9 cellular contexts compared by ENCODE assay signal in genomic region chr12:54036620-54037359, GRCh38. TPM values are rescaled to one million over a fixed set of nuclear protein-coding genes. Genes with fewer than 3 reads are reported as not detected.
DNase-seq lines count a peak whose midpoint lies in the region; ATAC-seq and TF ChIP-seq lines count a peak whose summit lies in the region.
"Had no signal": no experiment of that assay in that cellular context is flagged by ENCODE, and none has a peak within 500 bp of the region (broad histone marks: within the 10 kb centered on the region; RNA-seq: fewer than 3 reads in every experiment).

No MANE protein-coding gene starts in this region.

- ATAC-seq in GM21786 (IDR thresholded peaks at IDR 0.05; ENCODE audit: unreplicated experiment) (peak; percentile 47), Panc1 (peak; percentile 78), GM18502 (IDR thresholded peaks at IDR 0.05; ENCODE audit: poor library complexity, unreplicated experiment) (no peak), mucosa of descending colon (no peak), GM18873 (IDR thresholded peaks at IDR 0.05; ENCODE audit: low FRiP score, unreplicated experiment) (no peak)

- H3K9me3 ChIP-seq in BLaER1 treated with 17β-estradiol and CSF1 and Interleukin-3, amounts not matched to agents 10 nM and 100 nM (replicated peaks in 1 of 11) = peaks cover 18 to 47% (median 29%) of the 10 kb centered on the region in 11 experiments
- no peaks in the 10 kb centered on the region for H3K9me3 ChIP-seq in Panc1 (ENCODE audit: control insufficient read depth, insufficient read depth, low read depth, low read length)
- H3K9me3 ChIP-seq in mucosa of descending colon = no peaks in the 10 kb centered on the region
- H3K9me3 ChIP-seq: prostate gland had no signal

- no TSS peak for BruUV-seq in Panc1 (replicated peaks; lab: Mats Ljungman, UMichigan)

- H3K27ac ChIP-seq in BLaER1 treated with 17β-estradiol and CSF1 and Interleukin-3, amounts not matched to agents 10 nM and 100 nM = no peak overlapping the region
- H3K27ac ChIP-seq in Panc1 (ENCODE audit: low read length) = peak overlapping the region; percentile 81
- H3K27ac ChIP-seq: prostate gland had no signal

- peaks cover 0 to 78% (median 45%) of the 10 kb centered on the region in 11 experiments; a peak in 17 of 22 replicates for H4K20me1 ChIP-seq in BLaER1 treated with 17β-estradiol and CSF1 and Interleukin-3, amounts not matched to agents 10 nM and 100 nM

- H3K4me3 Mint-ChIP-seq in activated T-helper 2 cell treated with anti-CD3 and anti-CD28 coated beads, Interferon-gamma antibody, Interleukin-2, Interleukin-4, amounts not matched to agents 10 μg/mL and 5 μg/mL and 100 μg/mL, durations not matched to agents 14 hours and 24 hours and 36 hours (ENCODE audit: low read depth) = no peak overlapping the region

- H3K27me3 ChIP-seq in BLaER1 treated with 17β-estradiol and CSF1 and Interleukin-3, amounts not matched to agents 10 nM and 100 nM = peaks cover 100% of the 10 kb centered on the region in 11 experiments
- H3K27me3 ChIP-seq in Panc1 (ENCODE audit: control insufficient read depth, insufficient read depth, low read length) = no peaks in the 10 kb centered on the region

- peaks cover 7% of the 10 kb centered on the region for H3K4me1 Mint-ChIP-seq in activated T-helper 2 cell treated with anti-CD3 and anti-CD28 coated beads, Interferon-gamma antibody, Interleukin-2, Interleukin-4, amounts not matched to agents 10 μg/mL and 5 μg/mL and 100 μg/mL, durations not matched to agents 14 hours and 24 hours and 36 hours (ENCODE audit: low read depth)

- H3K36me3 ChIP-seq in BLaER1 treated with 17β-estradiol and CSF1 and Interleukin-3, amounts not matched to agents 10 nM and 100 nM = no peaks in the 10 kb centered on the region
- H3K36me3 ChIP-seq in Panc1 (ENCODE audit: control insufficient read depth, insufficient read depth, low read length) (no peaks in the 10 kb centered on the region), mucosa of descending colon (ENCODE audit: low read depth) (no peaks in the 10 kb centered on the region)
- H3K36me3 ChIP-seq: prostate gland had no signal

- peaks cover 0 to 10% (median 8%) of the 10 kb centered on the region in 10 experiments; a peak in 8 of 20 replicates for H3K4me1 ChIP-seq in BLaER1 treated with 17β-estradiol and CSF1 and Interleukin-3, amounts not matched to agents 10 nM and 100 nM
- peaks cover 95% of the 10 kb centered on the region for H3K4me1 ChIP-seq in Panc1 (ENCODE audit: control insufficient read depth, insufficient read depth, low read length)
- H3K4me1 ChIP-seq in mucosa of descending colon (ENCODE audit: low read depth) = peaks cover 8% of the 10 kb centered on the region

- no peak overlapping the region for H3K9ac ChIP-seq in BLaER1 treated with 17β-estradiol and CSF1 and Interleukin-3, amounts not matched to agents 10 nM and 100 nM

- H3K4me2 ChIP-seq in BLaER1 treated with 17β-estradiol and CSF1 and Interleukin-3, amounts not matched to agents 10 nM and 100 nM = peak overlapping the region in 6 of 11 experiments; percentile 7 to 48 (median 30); a peak in 6 of 22 replicates

- in situ Hi-C loops in Panc1 (cut with HindIII; ENCODE audit: low pct_unique_long_range_greater_than_20kb, low sequenced_read_pairs) = no loop called here

- intact Hi-C loops in Panc1 (cut with micrococcal nuclease; ENCODE audit: unreplicated experiment) (no loop called here), mucosa of descending colon (cut with DNase I, micrococcal nuclease) (no loop called here)
- intact Hi-C loops in activated T-helper 2 cell treated with anti-CD3 and anti-CD28 coated beads, Interferon-gamma antibody, Interleukin-2, Interleukin-4, amounts not matched to agents 10 μg/mL and 5 μg/mL and 100 μg/mL, durations not matched to agents 14 hours and 24 hours and 36 hours (cut with micrococcal nuclease) = no loop called here

- H3K27me3 Mint-ChIP-seq in activated T-helper 2 cell treated with anti-CD3 and anti-CD28 coated beads, Interferon-gamma antibody, Interleukin-2, Interleukin-4, amounts not matched to agents 10 μg/mL and 5 μg/mL and 100 μg/mL, durations not matched to agents 14 hours and 24 hours and 36 hours (ENCODE audit: low read depth) = peaks cover 82% of the 10 kb centered on the region

- H3K27ac Mint-ChIP-seq in activated T-helper 2 cell treated with anti-CD3 and anti-CD28 coated beads, Interferon-gamma antibody, Interleukin-2, Interleukin-4, amounts not matched to agents 10 μg/mL and 5 μg/mL and 100 μg/mL, durations not matched to agents 14 hours and 24 hours and 36 hours = no peak overlapping the region

- CTCF ChIA-PET in Panc1 (lab: Charles Lee) = interaction anchor here (0.6 to 1.0 kb wide), 3 partner anchors 9 to 281 kb away, joined by 3 to 4 read pairs (median 3); partner anchors contain the start of gene HOXC6

- DNase-seq in Panc1 (ENCODE audit: low read depth, low spot score) = no peak
- peak; percentile 70 for DNase-seq in kidney glomerular epithelial cell (lab: John Stamatoyannopoulos, UW)
- no peak for DNase-seq in mucosa of descending colon
- DNase-seq in activated T-helper 2 cell treated with anti-CD3 and anti-CD28 coated beads, Interferon-gamma antibody, Interleukin-2, Interleukin-4, amounts not matched to agents 10 μg/mL and 5 μg/mL and 100 μg/mL, durations not matched to agents 14 hours and 24 hours and 36 hours (ENCODE audit: low spot score) = no peak

- TF ChIP-seq CTCF in Panc1 (IDR thresholded peaks at IDR 0.05) (no peak; the same call in 1 of the 2 replicates), mucosa of descending colon (IDR thresholded peaks at IDR 0.05) (no peak)

- no peak overlapping the region for H3K4me3 ChIP-seq in BLaER1 treated with 17β-estradiol and CSF1 and Interleukin-3, amounts not matched to agents 10 nM and 100 nM
- H3K4me3 ChIP-seq in Panc1 (ENCODE audit: low read depth in 2 of 2, low read length in 2 of 2) (no peak overlapping the region), mucosa of descending colon (no peak overlapping the region)
- H3K4me3 ChIP-seq: prostate gland had no signal

- H3K36me3 Mint-ChIP-seq in activated T-helper 2 cell treated with anti-CD3 and anti-CD28 coated beads, Interferon-gamma antibody, Interleukin-2, Interleukin-4, amounts not matched to agents 10 μg/mL and 5 μg/mL and 100 μg/mL, durations not matched to agents 14 hours and 24 hours and 36 hours (ENCODE audit: low read depth) = no peaks in the 10 kb centered on the region

- POLR2A ChIA-PET in Panc1 (lab: Charles Lee) = no interaction called here

- no peaks in the 10 kb centered on the region for H3K9me3 Mint-ChIP-seq in activated T-helper 2 cell treated with anti-CD3 and anti-CD28 coated beads, Interferon-gamma antibody, Interleukin-2, Interleukin-4, amounts not matched to agents 10 μg/mL and 5 μg/mL and 100 μg/mL, durations not matched to agents 14 hours and 24 hours and 36 hours

RNA-seq across cellular contexts. Expression of gene HOXC5, which starts 3.9 kb away (rescaled TPM):
- total RNA-seq in Panc1 (2021; ENCODE audit: unreplicated experiment) = 5.0 TPM
- 0.76 TPM for polyA plus RNA-seq in Panc1 (2012; ENCODE audit: insufficient read length)
- not detected for total RNA-seq in mucosa of descending colon
- total RNA-seq in activated T-helper 2 cell treated with anti-CD3 and anti-CD28 coated beads, Interferon-gamma antibody, Interleukin-2, Interleukin-4, amounts not matched to agents 10 μg/mL and 5 μg/mL and 100 μg/mL, durations not matched to agents 14 hours and 24 hours and 36 hours = not detected in 2 replicates

RNA-seq across cellular contexts. Expression of gene HOXC6, which starts 8.6 kb away (rescaled TPM):
- total RNA-seq in Panc1 (2021; ENCODE audit: unreplicated experiment) = 52.2 TPM
- polyA plus RNA-seq in Panc1 (2012; ENCODE audit: insufficient read length) = 46.1 TPM
- under 1 TPM in 2 of 3 donors, not detected in 1; 0.22 to 0.32 TPM for total RNA-seq in mucosa of descending colon
- not detected in 2 replicates for total RNA-seq in activated T-helper 2 cell treated with anti-CD3 and anti-CD28 coated beads, Interferon-gamma antibody, Interleukin-2, Interleukin-4, amounts not matched to agents 10 μg/mL and 5 μg/mL and 100 μg/mL, durations not matched to agents 14 hours and 24 hours and 36 hours

RNA-seq across cellular contexts. Expression of gene HOXC4, which starts 16.8 kb away (rescaled TPM):
- total RNA-seq in Panc1 (2021; ENCODE audit: unreplicated experiment) (22.7 TPM), mucosa of descending colon (1 to 10 TPM in 1 of 3 donors, not detected in 2; 2.3 TPM)
- polyA plus RNA-seq in Panc1 (2012; ENCODE audit: insufficient read length) = 25.2 TPM
- total RNA-seq in activated T-helper 2 cell treated with anti-CD3 and anti-CD28 coated beads, Interferon-gamma antibody, Interleukin-2, Interleukin-4, amounts not matched to agents 10 μg/mL and 5 μg/mL and 100 μg/mL, durations not matched to agents 14 hours and 24 hours and 36 hours = 0.14 and 0.21 TPM in 2 replicates

RNA-seq across cellular contexts. Expression of gene HOXC8, which starts 28.0 kb away (rescaled TPM):
- 15.3 TPM for total RNA-seq in Panc1 (2021; ENCODE audit: unreplicated experiment)
- polyA plus RNA-seq in Panc1 (2012; ENCODE audit: insufficient read length) = 9.5 TPM
- total RNA-seq in mucosa of descending colon = not detected
- total RNA-seq in activated T-helper 2 cell treated with anti-CD3 and anti-CD28 coated beads, Interferon-gamma antibody, Interleukin-2, Interleukin-4, amounts not matched to agents 10 μg/mL and 5 μg/mL and 100 μg/mL, durations not matched to agents 14 hours and 24 hours and 36 hours = not detected in 2 replicates

RNA-seq across cellular contexts. Expression of gene HOXC9, which starts 36.8 kb away (rescaled TPM):
- total RNA-seq in Panc1 (2021; ENCODE audit: unreplicated experiment) (37.2 TPM), mucosa of descending colon (not detected)
- polyA plus RNA-seq in Panc1 (2012; ENCODE audit: insufficient read length) = 41.2 TPM
- not detected in 2 replicates for total RNA-seq in activated T-helper 2 cell treated with anti-CD3 and anti-CD28 coated beads, Interferon-gamma antibody, Interleukin-2, Interleukin-4, amounts not matched to agents 10 μg/mL and 5 μg/mL and 100 μg/mL, durations not matched to agents 14 hours and 24 hours and 36 hours

Comparison
In these comparisons a context has a peak if more than half of its experiments do, and no peak if none do; other contexts are left out.
1. ATAC-seq: peak in GM21786 (single experiment) and Panc1 (single experiment); none in GM18502 (single experiment), mucosa of descending colon (single experiment) and GM18873 (single experiment).
2. RNA of gene HOXC6, which starts 8.6 kb away (total RNA-seq): 52.2 TPM in Panc1 (single experiment); 0.22 to 0.32 TPM in mucosa of descending colon and not detected in activated T-helper 2 cell treated with anti-CD3 and anti-CD28 coated beads, Interferon-gamma antibody, Interleukin-2, Interleukin-4, amounts not matched to agents 10 μg/mL and 5 μg/mL and 100 μg/mL, durations not matched to agents 14 hours and 24 hours and 36 hours; every median in the first group is over 10 times any median in the second.